ENCODE assay signal across 22 cellular contexts in the genomic region with DNA sequence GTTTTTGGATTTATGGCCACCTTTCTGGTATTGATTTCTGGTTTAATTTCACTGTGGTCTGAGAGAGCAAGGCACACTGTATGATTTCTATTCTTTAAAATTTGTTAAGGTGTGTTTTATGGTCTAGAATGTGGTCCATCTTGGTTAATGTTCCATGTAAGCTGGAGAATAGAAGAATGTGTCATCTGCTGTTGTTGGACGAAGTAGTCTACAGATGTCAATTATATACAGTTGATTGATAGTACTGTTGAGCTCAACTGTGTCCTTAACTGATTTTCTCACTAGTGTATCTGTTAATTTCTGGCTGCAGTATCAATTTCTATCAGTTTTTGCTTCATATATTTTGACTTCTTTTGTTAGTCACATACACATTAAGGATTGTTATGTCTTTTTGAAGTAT.
"Had no signal": no experiment of that assay in that cellular context is flagged by ENCODE, and none has a peak within 500 bp of the region (broad histone marks: within the 10 kb centered on the region; RNA-seq: fewer than 3 reads in every experiment).

No MANE protein-coding gene starts in this region.

- H3K27ac ChIP-seq: breast epithelium, epithelial cell of prostate, gastroesophageal sphincter, neural progenitor cell, spleen, thyroid gland, upper lobe of right lung had no signal

- ATAC-seq: gastroesophageal sphincter; left cardiac atrium; stimulated activated naive CD8-positive, alpha-beta T cell treated with anti-CD3 and anti-CD28 coated beads, Interleukin-15, Interleukin-2, amounts not matched to agents 100 U/mL and 50 U/mL, for 24 hours; upper lobe of right lung had no signal

- H3K9me3 ChIP-seq: breast epithelium, gastroesophageal sphincter, spleen, thyroid gland, upper lobe of right lung had no signal

- H3K4me2 ChIP-seq: neural progenitor cell had no signal

- H3K27me3 ChIP-seq: breast epithelium, gastroesophageal sphincter, neural progenitor cell, spleen, thyroid gland, upper lobe of right lung had no signal

- FAIRE-seq: TTC549 had no signal

- H3K9ac ChIP-seq: neural progenitor cell had no signal

- H3K36me3 ChIP-seq: breast epithelium, neural progenitor cell, thyroid gland, upper lobe of right lung had no signal

- H3K9me3 Mint-ChIP-seq: activated naive CD8-positive, alpha-beta T cell treated with anti-CD3 and anti-CD28 coated beads for 36 hours; endodermal cell; naive B cell; neural progenitor cell had no signal

- H3K27ac Mint-ChIP-seq: activated naive CD8-positive, alpha-beta T cell treated with anti-CD3 and anti-CD28 coated beads for 36 hours; endodermal cell; neural progenitor cell had no signal

- H3K4me1 ChIP-seq: breast epithelium had no signal

- H3K27me3 Mint-ChIP-seq: activated naive CD8-positive, alpha-beta T cell treated with anti-CD3 and anti-CD28 coated beads for 36 hours; naive B cell had no signal

- DNase-seq: activated gamma-delta T cell treated with Interleukin-2 at 50 U/mL for 16 hours; activated naive CD8-positive, alpha-beta T cell treated with anti-CD3 and anti-CD28 coated beads for 36 hours; activated T-cell treated with anti-CD3 and anti-CD28 coated beads, Interleukin-2, amount 50 U/mL, for 1 hour; amniotic stem cell; cortex of kidney; endodermal cell; head of caudate nucleus; hypothalamus; left cardiac atrium; mesendoderm; naive B cell; retina; spleen; stimulated activated CD4-positive, alpha-beta T cell treated with anti-CD3 and anti-CD28 coated beads, Interleukin-4, amount 100 ng/mL, for 24 hours; stimulated activated naive CD8-positive, alpha-beta T cell treated with anti-CD3 and anti-CD28 coated beads, Interleukin-15, Interleukin-2, amounts not matched to agents 100 U/mL and 50 U/mL, for 24 hours; thyroid gland; upper lobe of right lung had no signal

- H3K4me3 ChIP-seq: breast epithelium, gastroesophageal sphincter, neural progenitor cell, spleen, thyroid gland, upper lobe of right lung had no signal

- H3K4me3 Mint-ChIP-seq: activated naive CD8-positive, alpha-beta T cell treated with anti-CD3 and anti-CD28 coated beads for 36 hours; endodermal cell; naive B cell; neural progenitor cell had no signal

- H2AFZ ChIP-seq: neural progenitor cell had no signal
